ENCODE assay signal across 8 cellular contexts in genomic region chr9:21919377-21920362, GRCh38.
DNase-seq lines count a peak whose midpoint lies in the region; ATAC-seq and TF ChIP-seq lines count a peak whose summit lies in the region.

No MANE protein-coding gene starts in this region.

- intact Hi-C loops in activated T-helper 2 cell treated with anti-CD3 and anti-CD28 coated beads, Interferon-gamma antibody, Interleukin-2, Interleukin-4, amounts not matched to agents 10 μg/mL and 5 μg/mL and 100 μg/mL, durations not matched to agents 14 hours and 24 hours and 36 hours (cut with micrococcal nuclease), result loop anchor here (1.0 to 5.0 kb wide), 4 partner anchors 57 to 161 kb away; no protein-coding TSS in a partner anchor
- intact Hi-C loops in natural killer cell (cut with micrococcal nuclease), result loop anchor here (5.0 kb wide), 1 partner anchor 37 kb away; no protein-coding TSS in a partner anchor
- intact Hi-C loops in left lung (cut with DNase I), result no loop called here

- H3K27ac Mint-ChIP-seq in activated T-helper 2 cell treated with anti-CD3 and anti-CD28 coated beads, Interferon-gamma antibody, Interleukin-2, Interleukin-4, amounts not matched to agents 10 μg/mL and 5 μg/mL and 100 μg/mL, durations not matched to agents 14 hours and 24 hours and 36 hours, result peak overlapping the region; percentile 68
- H3K27ac Mint-ChIP-seq in natural killer cell, result peak overlapping the region; percentile 48 to 80

- no peaks in the 10 kb centered on the region for H3K27me3 Mint-ChIP-seq in activated T-helper 2 cell treated with anti-CD3 and anti-CD28 coated beads, Interferon-gamma antibody, Interleukin-2, Interleukin-4, amounts not matched to agents 10 μg/mL and 5 μg/mL and 100 μg/mL, durations not matched to agents 14 hours and 24 hours and 36 hours (ENCODE audit: low read depth)
- H3K27me3 Mint-ChIP-seq in natural killer cell (ENCODE audit: low read depth in 2 of 2), result no peaks in the 10 kb centered on the region

- H3K4me3 ChIP-seq in left lung, result no peak overlapping the region

- TF ChIP-seq CTCF in natural killer cell (IDR thresholded peaks at IDR 0.05), result no peak
- no peak for TF ChIP-seq CTCF in left lung (IDR thresholded peaks at IDR 0.05)

- peak; percentile 64 for DNase-seq in DMS53 treated with DMSO at 0.1 percent for 48 hours (lab: John Stamatoyannopoulos, UW; ENCODE audit: unreplicated experiment)
- peak; percentile 32 for DNase-seq in HPDE6-E6E7 (ENCODE audit: extremely low spot score)
- DNase-seq in activated T-helper 2 cell treated with anti-CD3 and anti-CD28 coated beads, Interferon-gamma antibody, Interleukin-2, Interleukin-4, amounts not matched to agents 10 μg/mL and 5 μg/mL and 100 μg/mL, durations not matched to agents 14 hours and 24 hours and 36 hours (ENCODE audit: low spot score), result peak; percentile 14
- no peak for DNase-seq in natural killer cell
- no peak for DNase-seq in NCI-H187 (lab: John Stamatoyannopoulos, UW)
- no peak for DNase-seq in left lung
- DNase-seq in activated CD8-positive, alpha-beta memory T cell treated with anti-CD3 and anti-CD28 coated beads, Interleukin-2, amount 50 U/mL, for 4 hours, result no peak

- H3K4me1 ChIP-seq in left lung, result no peaks in the 10 kb centered on the region

- peaks cover 0 to 7% of the 10 kb centered on the region in 2 donors for H3K9me3 ChIP-seq in left lung

- H3K36me3 ChIP-seq in left lung, result no peaks in the 10 kb centered on the region

- peak; percentile 89 for ATAC-seq in GM19467 (IDR thresholded peaks at IDR 0.05; ENCODE audit: unreplicated experiment)
- peak; percentile 86 to 95 (median 94) for ATAC-seq in natural killer cell
- ATAC-seq in left lung, result no peak

- H3K36me3 Mint-ChIP-seq in activated T-helper 2 cell treated with anti-CD3 and anti-CD28 coated beads, Interferon-gamma antibody, Interleukin-2, Interleukin-4, amounts not matched to agents 10 μg/mL and 5 μg/mL and 100 μg/mL, durations not matched to agents 14 hours and 24 hours and 36 hours (ENCODE audit: low read depth), result peaks cover 27% of the 10 kb centered on the region
- no peaks in the 10 kb centered on the region for H3K36me3 Mint-ChIP-seq in natural killer cell

- no peaks in the 10 kb centered on the region for H3K27me3 ChIP-seq in left lung

- H3K27ac ChIP-seq in left lung, result no peak overlapping the region

- peak overlapping the region; percentile 47 for H3K4me3 Mint-ChIP-seq in activated T-helper 2 cell treated with anti-CD3 and anti-CD28 coated beads, Interferon-gamma antibody, Interleukin-2, Interleukin-4, amounts not matched to agents 10 μg/mL and 5 μg/mL and 100 μg/mL, durations not matched to agents 14 hours and 24 hours and 36 hours (ENCODE audit: low read depth)
- H3K4me3 Mint-ChIP-seq in natural killer cell, result peak overlapping the region; percentile 45

- peaks cover 33% of the 10 kb centered on the region for H3K4me1 Mint-ChIP-seq in activated T-helper 2 cell treated with anti-CD3 and anti-CD28 coated beads, Interferon-gamma antibody, Interleukin-2, Interleukin-4, amounts not matched to agents 10 μg/mL and 5 μg/mL and 100 μg/mL, durations not matched to agents 14 hours and 24 hours and 36 hours (ENCODE audit: low read depth)
- peaks cover 17 to 18% of the 10 kb centered on the region in 2 donors for H3K4me1 Mint-ChIP-seq in natural killer cell

- H3K9me3 Mint-ChIP-seq in activated T-helper 2 cell treated with anti-CD3 and anti-CD28 coated beads, Interferon-gamma antibody, Interleukin-2, Interleukin-4, amounts not matched to agents 10 μg/mL and 5 μg/mL and 100 μg/mL, durations not matched to agents 14 hours and 24 hours and 36 hours, result peaks cover 17% of the 10 kb centered on the region
- peaks cover 0 to 3% of the 10 kb centered on the region in 2 donors for H3K9me3 Mint-ChIP-seq in natural killer cell

Comparison
In these comparisons a context has a peak if more than half of its experiments do, and no peak if none do; other contexts are left out.
1. DNase-seq: peak in DMS53 treated with DMSO at 0.1 percent for 48 hours (single experiment), HPDE6-E6E7 (single experiment) and activated T-helper 2 cell treated with anti-CD3 and anti-CD28 coated beads, Interferon-gamma antibody, Interleukin-2, Interleukin-4, amounts not matched to agents 10 μg/mL and 5 μg/mL and 100 μg/mL, durations not matched to agents 14 hours and 24 hours and 36 hours (single experiment); none in natural killer cell (single experiment), NCI-H187 (0 of 2), left lung (0 of 2) and activated CD8-positive, alpha-beta memory T cell treated with anti-CD3 and anti-CD28 coated beads, Interleukin-2, amount 50 U/mL, for 4 hours (single experiment).
2. intact Hi-C loops: an anchor here in activated T-helper 2 cell treated with anti-CD3 and anti-CD28 coated beads, Interferon-gamma antibody, Interleukin-2, Interleukin-4, amounts not matched to agents 10 μg/mL and 5 μg/mL and 100 μg/mL, durations not matched to agents 14 hours and 24 hours and 36 hours (1.0 to 5.0 kb wide) and natural killer cell (5.0 kb wide); none called in left lung.